ENCODE assay signal across 20 cellular contexts in genomic region chr19:1613808-1614570, GRCh38. TPM values are rescaled to one million over a fixed set of nuclear protein-coding genes. Genes with fewer than 3 reads are reported as not detected.
DNase-seq lines count a peak whose midpoint lies in the region; ATAC-seq, FAIRE-seq and TF ChIP-seq lines count a peak whose summit lies in the region.
"Had no signal": no experiment of that assay in that cellular context is flagged by ENCODE, and none has a peak within 500 bp of the region (broad histone marks: within the 10 kb centered on the region; RNA-seq: fewer than 3 reads in every experiment).

No MANE protein-coding gene starts in this region.

- no peak for TF ChIP-seq CTCF in heart left ventricle (IDR thresholded peaks at IDR 0.05)
- no peak for TF ChIP-seq CTCF in HEK293 (tag by site-specific recombination; IDR thresholded peaks at IDR 0.05)
- no peak for TF ChIP-seq CTCF in GM12878 (IDR thresholded peaks at IDR 0.05 in 2 of 3, conservative IDR thresholded peaks at IDR 0.05 in 1 of 3; ENCODE audit: control insufficient read depth in 2 of 3, extremely low read depth in 1 of 3, insufficient read depth in 1 of 3, low read depth in 3 of 3, low read length in 3 of 3)

- H3K27ac ChIP-seq in heart left ventricle (no peak overlapping the region), HEK293 (ENCODE audit: extremely low read depth, low read depth, low read length) (no peak overlapping the region), GM12878 (ENCODE audit: control insufficient read depth, insufficient read depth) (no peak overlapping the region)
- H3K27ac ChIP-seq: KMS-11, SK-N-MC had no signal

- TF ChIP-seq POLR2A in heart left ventricle (IDR thresholded peaks at IDR 0.05): no peak
- TF ChIP-seq POLR2A in GM12878 (IDR thresholded peaks at IDR 0.05; ENCODE audit: low read depth, low read length): peak; percentile 61

- 92 to 94% (median 93%) methylated on average over 29 to 32 of the region's 32 CpGs for WGBS in heart left ventricle, 4 donors
- WGBS in GM12878 (ENCODE audit: insufficient coverage, insufficient replicate concordance, low lambda C conversion rate, missing lambda C conversion rate): 96% methylated on average over 16 of the region's 32 CpGs

- no peaks in the 10 kb centered on the region for H4K20me1 ChIP-seq in GM12878 (ENCODE audit: control insufficient read depth, insufficient read depth)

- H3K36me3 ChIP-seq in heart left ventricle: peaks cover 0 to 71% (median 51%) of the 10 kb centered on the region in 9 donors
- H3K36me3 ChIP-seq in HEK293 (ENCODE audit: control insufficient read depth in 2 of 2, insufficient read depth in 1 of 2, low read length in 2 of 2): peaks cover 11 to 87% of the 10 kb centered on the region in 2 experiments; a peak in 2 of 3 replicates
- H3K36me3 ChIP-seq in GM12878 (ENCODE audit: control insufficient read depth in 2 of 2, insufficient read depth in 2 of 2, low read length in 1 of 2): peaks cover 21 to 57% of the 10 kb centered on the region in 2 experiments

- DNase-seq in Right ventricle myocardium inferior (ENCODE audit: missing footprints): peak; percentile 56
- DNase-seq in heart left ventricle: no peak
- no peak for DNase-seq in GM12878 (ENCODE audit: low read depth, low spot score)
- no peak for DNase-seq in stimulated activated effector memory CD8-positive, alpha-beta T cell treated with anti-CD3 and anti-CD28 coated beads, Interleukin-12 subunit alpha, Interleukin-12 subunit beta, amount 100 ng/mL, for 72 hours (ENCODE audit: low spot score in 2 of 2)
- DNase-seq in stimulated activated naive CD4-positive, alpha-beta T cell treated with Interleukin-2 at 50 U/mL for 16 hours (lab: John Stamatoyannopoulos, UW): no peak
- no peak for DNase-seq in stimulated activated CD4-positive, alpha-beta T cell treated with anti-CD3 and anti-CD28 coated beads, Interleukin-2, amount 100 ng/mL, for 24 hours
- no peak for DNase-seq in SKM-1 treated with dmso at 0.1 percent for 144 hours (lab: John Stamatoyannopoulos, UW; ENCODE audit: unreplicated experiment)
- DNase-seq: CD4-positive, CD25-positive, alpha-beta regulatory T cell; COR-L47; DMS79 treated with DMSO at 0.1 percent for 48 hours; NCI-H1105 treated with DMSO at 0.1 percent for 48 hours; NCI-H2029 treated with DMSO at 0.1 percent for 48 hours; NCI-H345; NCI-H524 treated with DMSO at 0.1 percent for 48 hours; PC-3; SHP77 treated with DMSO at 0.1 percent for 48 hours had no signal

- H3K4me3 Mint-ChIP-seq in stimulated activated effector memory CD8-positive, alpha-beta T cell treated with anti-CD3 and anti-CD28 coated beads, Interleukin-12 subunit alpha, Interleukin-12 subunit beta, amount 100 ng/mL, for 72 hours: no peak overlapping the region
- H3K4me3 Mint-ChIP-seq: CD4-positive, CD25-positive, alpha-beta regulatory T cell had no signal

- CTCF ChIA-PET in HEK293 (lab: Yijun Ruan, JAX): no interaction called here
- CTCF ChIA-PET in GM12878 (lab: Yijun Ruan, JAX): no interaction called here

- intact Hi-C loops in Right ventricle myocardium inferior (cut with DNase I) (no loop called here), heart left ventricle (cut with DNase I) (loop anchor here in 1 of 10 donors (5.0 kb wide), 1 partner anchor 43 kb away; no protein-coding TSS in a partner anchor), GM12878 (cut with micrococcal nuclease; ENCODE audit: unreplicated experiment) (no loop called here)

- H3K9me3 Mint-ChIP-seq in stimulated activated effector memory CD8-positive, alpha-beta T cell treated with anti-CD3 and anti-CD28 coated beads, Interleukin-12 subunit alpha, Interleukin-12 subunit beta, amount 100 ng/mL, for 72 hours: no peaks in the 10 kb centered on the region
- H3K9me3 Mint-ChIP-seq: CD4-positive, CD25-positive, alpha-beta regulatory T cell had no signal

- peaks cover 0 to 23% (median 9%) of the 10 kb centered on the region in 12 donors for H3K4me1 ChIP-seq in heart left ventricle
- H3K4me1 ChIP-seq in HEK293 (ENCODE audit: control insufficient read depth, insufficient read depth, low read length): no peaks in the 10 kb centered on the region
- H3K4me1 ChIP-seq in GM12878 (ENCODE audit: control insufficient read depth, insufficient read depth, low read length): no peaks in the 10 kb centered on the region

- no peaks in the 10 kb centered on the region for H3K27me3 ChIP-seq in heart left ventricle
- no peaks in the 10 kb centered on the region for H3K27me3 ChIP-seq in GM12878 (replicated peaks in 1 of 2; ENCODE audit: control insufficient read depth in 2 of 2, insufficient read depth in 2 of 2, low read length in 1 of 2)

- no peak overlapping the region for H3K4me2 ChIP-seq in GM12878 (ENCODE audit: control insufficient read depth, insufficient read depth)
- H3K4me2 ChIP-seq: KMS-11 had no signal

- no peaks in the 10 kb centered on the region for H3K9me3 ChIP-seq in heart left ventricle
- no peaks in the 10 kb centered on the region for H3K9me3 ChIP-seq in HEK293 (ENCODE audit: control insufficient read depth, insufficient read depth, low read depth, low read length)
- H3K9me3 ChIP-seq in GM12878 (replicated peaks; ENCODE audit: control insufficient read depth, insufficient read depth, low read length): no peaks in the 10 kb centered on the region

- peaks cover 74% of the 10 kb centered on the region for H3K36me3 Mint-ChIP-seq in stimulated activated effector memory CD8-positive, alpha-beta T cell treated with anti-CD3 and anti-CD28 coated beads, Interleukin-12 subunit alpha, Interleukin-12 subunit beta, amount 100 ng/mL, for 72 hours

- H3K4me1 Mint-ChIP-seq in stimulated activated effector memory CD8-positive, alpha-beta T cell treated with anti-CD3 and anti-CD28 coated beads, Interleukin-12 subunit alpha, Interleukin-12 subunit beta, amount 100 ng/mL, for 72 hours: peaks cover 33% of the 10 kb centered on the region

- no TSS peak for BruUV-seq in GM12878 (replicated peaks; lab: Mats Ljungman, UMichigan)

- RAD21 ChIA-PET in GM12878 (lab: Charles Lee; ENCODE audit: unreplicated experiment): no interaction called here

- H3K4me3 ChIP-seq in heart left ventricle: no peak overlapping the region
- H3K4me3 ChIP-seq in HEK293 (ENCODE audit: low read depth, low read length): no peak overlapping the region
- no peak overlapping the region for H3K4me3 ChIP-seq in GM12878
- H3K4me3 ChIP-seq: SK-N-MC had no signal

- POLR2A ChIA-PET in HEK293 (lab: Yijun Ruan, JAX) (no interaction called here), GM12878 (lab: Charles Lee) (no interaction called here)

- no peaks in the 10 kb centered on the region for H3K79me2 ChIP-seq in GM12878 (ENCODE audit: control insufficient read depth, insufficient read depth, low read length)

- no peak overlapping the region for H3K9ac ChIP-seq in GM12878 (ENCODE audit: control insufficient read depth, insufficient read depth, low read length)
- H3K9ac ChIP-seq: KMS-11 had no signal

- no peak overlapping the region for H2AFZ ChIP-seq in GM12878 (ENCODE audit: control insufficient read depth, low read depth, low read length)

- in situ Hi-C loops in GM12878 (cut with MboI): no loop called here

- peak overlapping the region; percentile 14 for H3K27ac Mint-ChIP-seq in stimulated activated effector memory CD8-positive, alpha-beta T cell treated with anti-CD3 and anti-CD28 coated beads, Interleukin-12 subunit alpha, Interleukin-12 subunit beta, amount 100 ng/mL, for 72 hours

- no peak for FAIRE-seq in GM12878 (lab: Jason Lieb, UNC)
- FAIRE-seq: H1 had no signal

- no peak for TF ChIP-seq RAD21 in GM12878 (IDR thresholded peaks at IDR 0.05; ENCODE audit: insufficient read depth, low read depth, low read length)

- no peak for TF ChIP-seq EP300 in GM12878 (IDR thresholded peaks at IDR 0.05; ENCODE audit: borderline replicate concordance in 1 of 2, control insufficient read depth in 1 of 2, low read depth in 2 of 2, low read length in 2 of 2)

- ATAC-seq in Right ventricle myocardium inferior (no peak), heart left ventricle (no peak), GM12878 (no peak)
- no peak for ATAC-seq in stimulated activated effector memory CD8-positive, alpha-beta T cell treated with anti-CD3 and anti-CD28 coated beads, Interleukin-12 subunit alpha, Interleukin-12 subunit beta, amount 100 ng/mL, for 72 hours
- ATAC-seq: PC-3 had no signal

- SMC1A ChIA-PET in GM12878 (lab: Charles Lee; ENCODE audit: uncharacterized antibody, unreplicated experiment): no interaction called here

RNA-seq across cellular contexts. Expression of gene UQCR11, which starts 8.7 kb away (rescaled TPM):
- total RNA-seq in Right ventricle myocardium inferior (1,146 TPM), heart left ventricle (100 to 1,000 TPM; 170 to 982 (median 690) TPM), GM12878 (2014; rRNA removed) (107 and 113 TPM in 2 replicates), GM12878 (2014; rRNA removed; fragmentation: Illumina TruSeq; extraction: Trizol) (28.6 and 30.2 TPM in 2 replicates), GM12878 (2021) (223 and 247 TPM in 2 replicates)
- polyA plus RNA-seq in heart left ventricle (100 to 1,000 TPM; 271 to 329 TPM), GM12878 (2011; rRNA removed) (191 and 219 TPM in 2 replicates), GM12878 (2014; fragmentation: Illumina TruSeq; extraction: Trizol) (15.8 and 29.0 TPM in 2 replicates), GM12878 (2014; fragmentation: Nextera tagmentation; extraction: Ambion mirVana) (100 to 1,000 TPM; 166 to 418 TPM), GM12878 (2014; rRNA removed) (146 and 157 TPM in 2 replicates), GM12878 (2016; fragmentation: Nextera tagmentation; extraction: Ambion mirVana) (100 to 1,000 TPM; 520 to 586 TPM)
- 26.2 and 28.8 TPM in 2 replicates for total RNA-seq in GM12878 (2013; cell fraction: nucleolus; rRNA removed)
- polyA plus RNA-seq in GM12878 (2011; ENCODE audit: low read depth): 21.7 TPM
- polyA plus RNA-seq in GM12878 (2011; cell fraction: cytosol; rRNA removed): 138 and 274 TPM in 2 replicates
- 79.3 and 87.4 TPM in 2 replicates for polyA plus RNA-seq in GM12878 (2011; cell fraction: nucleus; rRNA removed)
- 111 and 143 TPM in 2 replicates for polyA plus RNA-seq in GM12878 (2012)
- 13.8 and 24.5 TPM in 2 replicates for polyA minus RNA-seq in GM12878 (2011; rRNA and poly(A)+ RNA removed)
- polyA minus RNA-seq in GM12878 (2011; cell fraction: cytosol; rRNA and poly(A)+ RNA removed): 18.3 and 26.5 TPM in 2 replicates
- polyA minus RNA-seq in GM12878 (2011; cell fraction: nucleus; rRNA and poly(A)+ RNA removed): 12.0 and 23.8 TPM in 2 replicates

RNA-seq across cellular contexts. Expression of gene MBD3, which starts 21.3 kb away (rescaled TPM):
- 64.2 TPM for total RNA-seq in Right ventricle myocardium inferior
- 100 to 1,000 TPM in 2 of 9 donors, 10 to 100 TPM in 7; 38.6 to 107 (median 62.5) TPM for total RNA-seq in heart left ventricle
- polyA plus RNA-seq in heart left ventricle: 100 to 1,000 TPM; 110 to 146 TPM
- total RNA-seq in GM12878 (2013; cell fraction: nucleolus; rRNA removed): 37.4 and 45.4 TPM in 2 replicates
- total RNA-seq in GM12878 (2014; rRNA removed): 93.6 and 105 TPM in 2 replicates
- total RNA-seq in GM12878 (2014; rRNA removed; fragmentation: Illumina TruSeq; extraction: Trizol): 16.7 and 21.0 TPM in 2 replicates
- 95.9 and 107 TPM in 2 replicates for total RNA-seq in GM12878 (2021)
- 8.0 TPM for polyA plus RNA-seq in GM12878 (2011; ENCODE audit: low read depth)
- 10.2 and 21.8 TPM in 2 replicates for polyA plus RNA-seq in GM12878 (2011; rRNA removed)
- polyA plus RNA-seq in GM12878 (2011; cell fraction: cytosol; rRNA removed): 40.6 and 75.9 TPM in 2 replicates
- 66.8 and 112 TPM in 2 replicates for polyA plus RNA-seq in GM12878 (2011; cell fraction: nucleus; rRNA removed)
- polyA plus RNA-seq in GM12878 (2012): 39.0 and 47.6 TPM in 2 replicates
- polyA plus RNA-seq in GM12878 (2014; fragmentation: Illumina TruSeq; extraction: Trizol): 2.9 and 6.6 TPM in 2 replicates
- polyA plus RNA-seq in GM12878 (2014; fragmentation: Nextera tagmentation; extraction: Ambion mirVana): 1 to 10 TPM in 1 of 2 experiments, under 1 TPM in 1; 0.13 to 1.7 TPM
- polyA plus RNA-seq in GM12878 (2014; rRNA removed): 91.0 and 117 TPM in 2 replicates
- polyA plus RNA-seq in GM12878 (2016; fragmentation: Nextera tagmentation; extraction: Ambion mirVana): 10 to 100 TPM; 22.0 to 40.2 TPM
- polyA minus RNA-seq in GM12878 (2011; rRNA and poly(A)+ RNA removed): 27.1 and 50.4 TPM in 2 replicates
- 25.1 and 31.5 TPM in 2 replicates for polyA minus RNA-seq in GM12878 (2011; cell fraction: cytosol; rRNA and poly(A)+ RNA removed)
- 11.4 and 26.6 TPM in 2 replicates for polyA minus RNA-seq in GM12878 (2011; cell fraction: nucleus; rRNA and poly(A)+ RNA removed)

RNA-seq across cellular contexts. Expression of gene TCF3, which starts 38.4 kb away (rescaled TPM):
- total RNA-seq in Right ventricle myocardium inferior: 25.3 TPM
- total RNA-seq in heart left ventricle: 10 to 100 TPM; 13.2 to 38.0 (median 22.3) TPM
- polyA plus RNA-seq in heart left ventricle: 10 to 100 TPM; 13.4 to 40.2 TPM
- 89.3 and 101 TPM in 2 replicates for total RNA-seq in GM12878 (2013; cell fraction: nucleolus; rRNA removed)
- 147 and 165 TPM in 2 replicates for total RNA-seq in GM12878 (2014; rRNA removed)
- 65.3 and 81.4 TPM in 2 replicates for total RNA-seq in GM12878 (2014; rRNA removed; fragmentation: Illumina TruSeq; extraction: Trizol)
- total RNA-seq in GM12878 (2021): 262 and 282 TPM in 2 replicates
- 129 TPM for polyA plus RNA-seq in GM12878 (2011; ENCODE audit: low read depth)
- polyA plus RNA-seq in GM12878 (2011; rRNA removed): 52.4 and 65.0 TPM in 2 replicates
- 82.5 and 151 TPM in 2 replicates for polyA plus RNA-seq in GM12878 (2011; cell fraction: cytosol; rRNA removed)
- 292 and 390 TPM in 2 replicates for polyA plus RNA-seq in GM12878 (2011; cell fraction: nucleus; rRNA removed)
- 223 and 266 TPM in 2 replicates for polyA plus RNA-seq in GM12878 (2012)
- 32.7 and 76.5 TPM in 2 replicates for polyA plus RNA-seq in GM12878 (2014; fragmentation: Illumina TruSeq; extraction: Trizol)
- 10 to 100 TPM in 1 of 2 experiments, 1 to 10 TPM in 1; 6.7 to 24.0 TPM for polyA plus RNA-seq in GM12878 (2014; fragmentation: Nextera tagmentation; extraction: Ambion mirVana)
- polyA plus RNA-seq in GM12878 (2014; rRNA removed): 191 and 239 TPM in 2 replicates
- 10 to 100 TPM; 50.6 to 58.3 TPM for polyA plus RNA-seq in GM12878 (2016; fragmentation: Nextera tagmentation; extraction: Ambion mirVana)
- 24.4 and 53.7 TPM in 2 replicates for polyA minus RNA-seq in GM12878 (2011; rRNA and poly(A)+ RNA removed)
- 50.1 and 67.3 TPM in 2 replicates for polyA minus RNA-seq in GM12878 (2011; cell fraction: cytosol; rRNA and poly(A)+ RNA removed)
- 29.3 and 52.0 TPM in 2 replicates for polyA minus RNA-seq in GM12878 (2011; cell fraction: nucleus; rRNA and poly(A)+ RNA removed)

RNA-seq across cellular contexts. Expression of gene MEX3D, which starts 45.9 kb away (rescaled TPM):
- total RNA-seq in Right ventricle myocardium inferior (9.6 TPM), heart left ventricle (10 to 100 TPM in 4 of 9 donors, 1 to 10 TPM in 5; 6.1 to 18.6 (median 9.6) TPM), GM12878 (2014; rRNA removed) (4.3 and 5.7 TPM in 2 replicates), GM12878 (2014; rRNA removed; fragmentation: Illumina TruSeq; extraction: Trizol) (0.76 and 1.2 TPM in 2 replicates), GM12878 (2021) (6.1 and 6.8 TPM in 2 replicates)
- polyA plus RNA-seq in heart left ventricle (1 to 10 TPM; 1.9 to 6.0 TPM), GM12878 (2011; rRNA removed) (0.55 and 0.87 TPM in 2 replicates), GM12878 (2014; fragmentation: Illumina TruSeq; extraction: Trizol) (0.43 TPM in 2 replicates), GM12878 (2014; fragmentation: Nextera tagmentation; extraction: Ambion mirVana) (1 to 10 TPM in 1 of 2 experiments, under 1 TPM in 1; 0.42 to 1.6 TPM), GM12878 (2014; rRNA removed) (3.3 and 3.6 TPM in 2 replicates), GM12878 (2016; fragmentation: Nextera tagmentation; extraction: Ambion mirVana) (under 1 TPM; 0.18 to 0.63 TPM)
- 0.75 and 0.95 TPM in 2 replicates for total RNA-seq in GM12878 (2013; cell fraction: nucleolus; rRNA removed)
- 0.22 TPM for polyA plus RNA-seq in GM12878 (2011; ENCODE audit: low read depth)
- polyA plus RNA-seq in GM12878 (2011; cell fraction: cytosol; rRNA removed): 1.0 and 2.9 TPM in 2 replicates
- 0.96 and 2.0 TPM in 2 replicates for polyA plus RNA-seq in GM12878 (2011; cell fraction: nucleus; rRNA removed)
- 1.9 and 2.2 TPM in 2 replicates for polyA plus RNA-seq in GM12878 (2012)
- polyA minus RNA-seq in GM12878 (2011; rRNA and poly(A)+ RNA removed): 0.22 and 0.62 TPM in 2 replicates
- 4.4 TPM in 2 replicates for polyA minus RNA-seq in GM12878 (2011; cell fraction: cytosol; rRNA and poly(A)+ RNA removed)
- polyA minus RNA-seq in GM12878 (2011; cell fraction: nucleus; rRNA and poly(A)+ RNA removed): 0.24 and 0.96 TPM in 2 replicates
